In genomic region chr2:46942143-46942526, GRCh38 we compare ENCODE assay signal across 8 cellular contexts. TPM values are rescaled to one million over a fixed set of nuclear protein-coding genes. Genes with fewer than 3 reads are reported as not detected.
DNase-seq lines count a peak whose midpoint lies in the region; ATAC-seq lines count a peak whose summit lies in the region.

No MANE protein-coding gene starts in this region.

- H3K36me3 ChIP-seq in ACC112 (ENCODE audit: insufficient read depth, low read length) (no peaks in the 10 kb centered on the region; the same call in 1 of the 2 replicates), mesenchymal stem cell (ENCODE audit: control insufficient read depth in 1 of 2, insufficient read depth in 2 of 2, low read depth in 1 of 2, low read length in 2 of 2) (peaks cover 5 to 32% of the 10 kb centered on the region in 2 experiments)

- DNase-seq in activated CD4-positive, alpha-beta T cell treated with anti-CD3 and anti-CD28 coated beads for 1 hour, result peak; percentile 52
- DNase-seq in mesenchymal stem cell, result peak; percentile 54
- DNase-seq in stimulated activated CD8-positive, alpha-beta memory T cell treated with anti-CD3 and anti-CD28 coated beads, Interleukin-4, amount 100 ng/mL, for 1 hour (ENCODE audit: low read depth in 2 of 2, low spot score in 1 of 2), result peak; percentile 22 to 49
- DNase-seq in NCI-H526 treated with DMSO at 0.1 percent for 48 hours (lab: John Stamatoyannopoulos, UW), result no peak

- peak overlapping the region in 1 of 2 experiments; percentile 96 for H3K14ac ChIP-seq in mesenchymal stem cell (ENCODE audit: low read length in 2 of 2)

- H3K27ac ChIP-seq in ACC112 (ENCODE audit: low read depth, low read length) (peak overlapping the region; percentile 59), cingulate gyrus (ENCODE audit: low read depth, low read length) (peak overlapping the region; percentile 54), mesenchymal stem cell (ENCODE audit: low read length, poor library complexity, severe bottlenecking) (no peak overlapping the region)

- H3K27me3 ChIP-seq in ACC112 (ENCODE audit: insufficient read depth, low read length) (no peaks in the 10 kb centered on the region), mesenchymal stem cell (ENCODE audit: control insufficient read depth in 1 of 2, insufficient read depth in 1 of 2, low read length in 2 of 2) (no peaks in the 10 kb centered on the region)

- no peaks in the 10 kb centered on the region for H3K9me3 ChIP-seq in mesenchymal stem cell (ENCODE audit: control insufficient read depth, low read length)

- no peak overlapping the region for H4K91ac ChIP-seq in mesenchymal stem cell (ENCODE audit: low read length)

- no peak overlapping the region for H2BK5ac ChIP-seq in mesenchymal stem cell (ENCODE audit: low read depth, low read length, poor library complexity, severe bottlenecking)

- no peak overlapping the region for H2BK120ac ChIP-seq in mesenchymal stem cell (ENCODE audit: low read depth, low read length)

- H3K4ac ChIP-seq in mesenchymal stem cell (ENCODE audit: low read depth in 1 of 2, low read length in 2 of 2), result peak overlapping the region in 1 of 2 experiments; percentile 96

- H3K4me3 ChIP-seq in ACC112 (ENCODE audit: low read depth, low read length), result peak overlapping the region; percentile 99
- peak overlapping the region; percentile 86 to 100 for H3K4me3 ChIP-seq in mesenchymal stem cell (ENCODE audit: insufficient read depth in 1 of 2, low read depth in 1 of 2, low read length in 2 of 2)

- peak overlapping the region in 1 of 2 experiments; percentile 71 for H2BK12ac ChIP-seq in mesenchymal stem cell (ENCODE audit: low read length in 2 of 2)

- ATAC-seq in GM19035 (IDR thresholded peaks at IDR 0.05; ENCODE audit: unreplicated experiment), result peak; percentile 35
- ATAC-seq in HG03520 (IDR thresholded peaks at IDR 0.05; ENCODE audit: unreplicated experiment), result peak; percentile 31

- H2BK15ac ChIP-seq in mesenchymal stem cell (ENCODE audit: low read depth, poor library complexity, severe bottlenecking), result no peak overlapping the region

- no peak overlapping the region for H4K8ac ChIP-seq in mesenchymal stem cell (ENCODE audit: low read length)

- H3K79me2 ChIP-seq in ACC112 (ENCODE audit: control insufficient read depth, insufficient read depth, low read length, unreplicated experiment), result peaks cover 59% of the 10 kb centered on the region

- H2AFZ ChIP-seq in ACC112 (ENCODE audit: low read length, unreplicated experiment) (peak overlapping the region; percentile 51), mesenchymal stem cell (ENCODE audit: low read depth, low read length) (peak overlapping the region; percentile 60)

- peaks cover 24% of the 10 kb centered on the region for H3K79me1 ChIP-seq in mesenchymal stem cell (replicated peaks; ENCODE audit: low read length, poor library complexity, severe bottlenecking)

- peak overlapping the region; percentile 96 for H3K9ac ChIP-seq in mesenchymal stem cell (ENCODE audit: low read length)

- H3K18ac ChIP-seq in mesenchymal stem cell (ENCODE audit: low read depth in 1 of 2, low read length in 2 of 2), result peak overlapping the region in 1 of 2 experiments; percentile 94

- 0% methylated on average over 8 of the region's 10 CpGs for WGBS in mesenchymal stem cell

- H3K4me1 ChIP-seq in ACC112 (ENCODE audit: control insufficient read depth, insufficient read depth, low read length, unreplicated experiment) (peaks cover 25% of the 10 kb centered on the region), mesenchymal stem cell (ENCODE audit: control insufficient read depth, insufficient read depth, low read depth, low read length) (peaks cover 17% of the 10 kb centered on the region)

- H3K4me2 ChIP-seq in mesenchymal stem cell (ENCODE audit: low read length, poor library complexity, severe bottlenecking), result peak overlapping the region; percentile 74

- H3K23ac ChIP-seq in mesenchymal stem cell (ENCODE audit: low read length in 2 of 2), result peak overlapping the region in 1 of 2 experiments; percentile 75

- H2AK5ac ChIP-seq in mesenchymal stem cell (ENCODE audit: low read length, severe bottlenecking), result no peak overlapping the region

RNA-seq across cellular contexts. Expression of gene TTC7A, which starts 1.1 kb away (rescaled TPM):
- polyA plus RNA-seq in mesenchymal stem cell (2013, experiment 1 of 2), result 9.8 TPM
- 9.3 TPM for polyA plus RNA-seq in mesenchymal stem cell (2013, experiment 2 of 2)

RNA-seq across cellular contexts. Expression of gene MCFD2, which starts 26.5 kb away (rescaled TPM):
- polyA plus RNA-seq in mesenchymal stem cell (2013, experiment 1 of 2), result 212 TPM
- 217 TPM for polyA plus RNA-seq in mesenchymal stem cell (2013, experiment 2 of 2)
